1 cellular context compared by ENCODE assay signal in genomic region chr1:155179107-155180031, GRCh38.
TF ChIP-seq lines count a peak whose summit lies in the region.

No MANE protein-coding gene starts in this region.

TF ChIP-seq in IMR-90, 13 proteins besides CTCF, POLR2A, EP300 and RAD21 (continued from another document):
- TF ChIP-seq USF2 (IDR thresholded peaks at IDR 0.05; ENCODE audit: low read depth, low read length): no peak
- TF ChIP-seq SMC3 (IDR thresholded peaks at IDR 0.05; ENCODE audit: low read depth, low read length): no peak
- no peak for TF ChIP-seq RCOR1 (IDR thresholded peaks at IDR 0.05; ENCODE audit: insufficient replicate concordance, low read length)
- TF ChIP-seq BHLHE40 (IDR thresholded peaks at IDR 0.05; ENCODE audit: low read depth, low read length): no peak
- TF ChIP-seq FOS (IDR thresholded peaks at IDR 0.05; ENCODE audit: low read depth, low read length): no peak
- no peak for TF ChIP-seq CHD1 (IDR thresholded peaks at IDR 0.05; ENCODE audit: low read depth, low read length)
- no peak for TF ChIP-seq MAFK (IDR thresholded peaks at IDR 0.05; ENCODE audit: low read depth, low read length)
- TF ChIP-seq MAZ (IDR thresholded peaks at IDR 0.05; ENCODE audit: borderline replicate concordance, low read depth, low read length): no peak
- TF ChIP-seq ELK1 (IDR thresholded peaks at IDR 0.05; ENCODE audit: borderline replicate concordance, low read depth, low read length): no peak
- no peak for TF ChIP-seq MXI1 (IDR thresholded peaks at IDR 0.05; ENCODE audit: borderline replicate concordance, low read depth, low read length)
- TF ChIP-seq CEBPB (IDR thresholded peaks at IDR 0.05; ENCODE audit: low read depth, low read length): no peak
- no peak for TF ChIP-seq RFX5 (IDR thresholded peaks at IDR 0.05; ENCODE audit: low read depth, low read length)
TF ChIP-seq in IMR-90: peak in this region for 0.
